8 cellular contexts compared by ENCODE assay signal in genomic region chr11:45899448-45900174, GRCh38. TPM values are rescaled to one million over a fixed set of nuclear protein-coding genes. Genes with fewer than 3 reads are reported as not detected.
DNase-seq lines count a peak whose midpoint lies in the region; ATAC-seq and TF ChIP-seq lines count a peak whose summit lies in the region.

No MANE protein-coding gene starts in this region.

- peak overlapping the region; percentile 57 for H3K4me3 ChIP-seq in H7 (ENCODE audit: insufficient read depth, low read depth, low read length)

- H3K36me3 ChIP-seq in H7 (replicated peaks; ENCODE audit: control insufficient read depth, insufficient read depth, low read length): peaks cover 9% of the 10 kb centered on the region

- H3K9me3 Mint-ChIP-seq in brain: peaks cover 0 to 2% (median 0%) of the 10 kb centered on the region in 5 experiments

- H3K4me3 Mint-ChIP-seq in brain: peak overlapping the region; percentile 82 to 90 (median 87)

- DNase-seq in COR-L47 (lab: John Stamatoyannopoulos, UW) (peak; percentile 91), H7 (peak; percentile 98), NCI-H146 (lab: John Stamatoyannopoulos, UW) (peak; percentile 95), T1000 (lab: John Stamatoyannopoulos, UW) (peak; percentile 83), iPS DF 19.7 (ENCODE audit: low read depth, low spot score) (peak; percentile 77), renal cortical epithelial cell (ENCODE audit: low read depth) (peak; percentile 54)

- no peak for TF ChIP-seq CTCF in brain (conservative IDR thresholded peaks at IDR 0.05)

- no peak for ATAC-seq in HG02763 (IDR thresholded peaks at IDR 0.05; ENCODE audit: unreplicated experiment)

- H3K27me3 ChIP-seq in H7 (ENCODE audit: control insufficient read depth, insufficient read depth, low read length): peaks cover 6% of the 10 kb centered on the region

- H3K36me3 Mint-ChIP-seq in brain: peaks cover 11% of the 10 kb centered on the region

- H3K27ac Mint-ChIP-seq in brain: peak overlapping the region; percentile 87 to 97 (median 93)

- peaks cover 59% of the 10 kb centered on the region for H3K4me1 Mint-ChIP-seq in brain

- peaks cover 2% of the 10 kb centered on the region for H3K27me3 Mint-ChIP-seq in brain

RNA-seq across cellular contexts. Expression of gene FREY1, which starts 7.5 kb away (rescaled TPM):
- total RNA-seq in H7 (2014; rRNA removed; shearing (Covaris generic)): 0.35 and 2.3 TPM in 2 replicates
- 0.49 TPM for polyA plus RNA-seq in brain (ENCODE audit: insufficient read depth, low read depth, low replicate concordance)
- 0.70 TPM in 1 of 2 replicates, not detected in the other for total RNA-seq in renal cortical epithelial cell

RNA-seq across cellular contexts. Expression of gene MAPK8IP1, which starts 14.2 kb away (rescaled TPM):
- total RNA-seq in H7 (2014; rRNA removed; shearing (Covaris generic)): 10.4 and 15.3 TPM in 2 replicates
- 180 TPM for polyA plus RNA-seq in brain (ENCODE audit: insufficient read depth, low read depth, low replicate concordance)
- total RNA-seq in renal cortical epithelial cell: 1.4 and 8.7 TPM in 2 replicates

RNA-seq across cellular contexts. Expression of gene PEX16, which starts 18.1 kb away (rescaled TPM):
- total RNA-seq in H7 (2014; rRNA removed; shearing (Covaris generic)): 39.9 and 43.7 TPM in 2 replicates
- polyA plus RNA-seq in brain (ENCODE audit: insufficient read depth, low read depth, low replicate concordance): 37.4 TPM
- total RNA-seq in renal cortical epithelial cell: 19.5 and 28.7 TPM in 2 replicates

RNA-seq across cellular contexts. Expression of gene LARGE2, which starts 22.8 kb away (rescaled TPM):
- total RNA-seq in H7 (2014; rRNA removed; shearing (Covaris generic)): 36.6 and 38.6 TPM in 2 replicates
- 1.2 TPM for polyA plus RNA-seq in brain (ENCODE audit: insufficient read depth, low read depth, low replicate concordance)
- 0.40 and 1.2 TPM in 2 replicates for total RNA-seq in renal cortical epithelial cell

RNA-seq across cellular contexts. Expression of gene CRY2, which starts 52.3 kb away (rescaled TPM):
- 16.0 and 24.1 TPM in 2 replicates for total RNA-seq in H7 (2014; rRNA removed; shearing (Covaris generic))
- 18.2 TPM for polyA plus RNA-seq in brain (ENCODE audit: insufficient read depth, low read depth, low replicate concordance)
- total RNA-seq in renal cortical epithelial cell: 5.4 and 14.4 TPM in 2 replicates
